Comparison of ENCODE assay signal across 8 cellular contexts in genomic region chr1:42035205-42035829, GRCh38.
A peak's percentile ranks its signal among the peaks of the same experiment; 100 is the strongest.
DNase-seq lines count a peak whose midpoint lies in the region; ATAC-seq, FAIRE-seq and TF ChIP-seq lines count a peak whose summit lies in the region.

No MANE protein-coding gene starts in this region.

- no peak for FAIRE-seq in HTR-8/SVneo (lab: Jason Lieb, UNC)

- TF ChIP-seq CTCF in Peyer's patch (IDR thresholded peaks at IDR 0.05) = peak in 4 of 6 experiments; percentile 38 to 62 (median 54)
- peak; percentile 33 for TF ChIP-seq CTCF in MCF 10A (IDR thresholded peaks at IDR 0.05; ENCODE audit: unreplicated experiment)

- H3K36me3 Mint-ChIP-seq in MCF 10A (ENCODE audit: insufficient read depth, unreplicated experiment) (no peaks in the 10 kb centered on the region), immature natural killer cell (no peaks in the 10 kb centered on the region)

- CTCF ChIA-PET in MCF 10A (lab: Yijun Ruan, JAX) = interaction anchor here (0.5 to 0.7 kb wide), 3 partner anchors 247 to 1941 kb away, joined by 3 read pairs; no protein-coding TSS in a partner anchor

- peak overlapping the region; percentile 64 to 85 (median 80) for H3K27ac ChIP-seq in Peyer's patch
- peak overlapping the region in 12 of 21 experiments; percentile 32 to 73 (median 57) for H3K27ac ChIP-seq in skin epidermis

- H3K4me3 ChIP-seq in Peyer's patch (peak overlapping the region; percentile 85 to 99 (median 92)), skin epidermis (peak overlapping the region; percentile 59 to 95 (median 77))

- intact Hi-C loops in MCF 10A (cut with micrococcal nuclease) = loop anchor here (5.0 kb wide), 2 partner anchors 373 to 463 kb away; no protein-coding TSS in a partner anchor

- ATAC-seq in GM21528 (IDR thresholded peaks at IDR 0.05; ENCODE audit: low FRiP score, unreplicated experiment) = peak; percentile 72

- no peaks in the 10 kb centered on the region for H3K36me3 ChIP-seq in Peyer's patch

- POLR2A ChIA-PET in MCF 10A (lab: Yijun Ruan, JAX) = no interaction called here

- TF ChIP-seq POLR2A in Peyer's patch (IDR thresholded peaks at IDR 0.05) = peak in 1 of 2 donors; percentile 24

- no peaks in the 10 kb centered on the region for H3K4me1 Mint-ChIP-seq in MCF 10A (ENCODE audit: insufficient read depth, unreplicated experiment)
- H3K4me1 Mint-ChIP-seq in immature natural killer cell = peaks cover 48% of the 10 kb centered on the region in 2 donors

- DNase-seq in NCI-H2081 (lab: John Stamatoyannopoulos, UW) = peak; percentile 84 to 86
- DNase-seq in NCI-H2081 treated with DMSO at 0.1 percent for 48 hours (lab: John Stamatoyannopoulos, UW) = no peak
- peak; percentile 54 for DNase-seq in HTR-8/SVneo (ENCODE audit: insufficient read length, low spot score)
- peak in 2 of 3 donors; percentile 74 to 89 for DNase-seq in Peyer's patch
- DNase-seq in MCF 10A (ENCODE audit: unreplicated experiment) = peak; percentile 13
- DNase-seq in immature natural killer cell = peak in 1 of 3 donors; percentile 72

- H3K27me3 Mint-ChIP-seq in MCF 10A (ENCODE audit: insufficient read depth, unreplicated experiment) (peaks cover 12% of the 10 kb centered on the region), immature natural killer cell (ENCODE audit: low read depth in 3 of 3) (peaks cover 2 to 9% (median 5%) of the 10 kb centered on the region in 3 donors)

- H3K27me3 ChIP-seq in Peyer's patch = no peaks in the 10 kb centered on the region

- no TSS peak for BruUV-seq in MCF 10A (replicated peaks; lab: Mats Ljungman, UMichigan)

- no peaks in the 10 kb centered on the region for H3K9me3 ChIP-seq in Peyer's patch

- H3K27ac Mint-ChIP-seq in MCF 10A (ENCODE audit: low read depth, unreplicated experiment) (no peak overlapping the region), immature natural killer cell (peak overlapping the region; percentile 65 to 91 (median 88))

- H3K9me3 Mint-ChIP-seq in MCF 10A (ENCODE audit: unreplicated experiment) (no peaks in the 10 kb centered on the region), immature natural killer cell (no peaks in the 10 kb centered on the region)

- H3K4me1 ChIP-seq in Peyer's patch = peaks cover 0 to 10% (median 5%) of the 10 kb centered on the region in 4 donors

- H3K4me3 Mint-ChIP-seq in MCF 10A (ENCODE audit: unreplicated experiment) = peak overlapping the region; percentile 69
- peak overlapping the region; percentile 87 to 95 (median 89) for H3K4me3 Mint-ChIP-seq in immature natural killer cell
